ENCODE assay signal across 1 cellular context in the genomic region with DNA sequence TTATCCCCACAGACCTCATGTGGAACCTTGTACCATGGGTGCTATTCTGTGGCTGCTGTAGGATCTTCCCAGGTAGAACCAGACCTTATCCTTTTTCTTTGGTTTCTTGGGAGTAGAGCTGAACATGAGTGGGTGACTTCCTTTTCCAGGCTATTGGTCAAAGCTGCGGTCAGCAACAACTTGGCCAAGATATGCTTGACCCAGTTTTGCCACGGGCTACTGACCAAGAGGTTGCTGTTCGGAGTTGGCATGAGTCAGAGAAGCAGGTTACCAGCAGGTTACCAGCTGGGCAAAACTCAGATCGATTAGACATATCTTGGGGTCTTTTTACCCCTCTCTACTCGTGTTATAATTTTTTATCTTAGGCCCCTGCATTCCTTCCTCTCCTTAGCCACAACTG.
TF ChIP-seq lines count a peak whose summit lies in the region.

No MANE protein-coding gene starts in this region.

TF ChIP-seq in H1, 55 proteins besides CTCF, POLR2A, EP300 and RAD21:
- TF ChIP-seq GTF2F1 (IDR thresholded peaks at IDR 0.05; ENCODE audit: borderline replicate concordance, low read depth, low read length), result no peak
- TF ChIP-seq EGR1 (IDR thresholded peaks at IDR 0.05; ENCODE audit: borderline replicate concordance, low read depth, low read length), result no peak
- TF ChIP-seq, protein P1, sequence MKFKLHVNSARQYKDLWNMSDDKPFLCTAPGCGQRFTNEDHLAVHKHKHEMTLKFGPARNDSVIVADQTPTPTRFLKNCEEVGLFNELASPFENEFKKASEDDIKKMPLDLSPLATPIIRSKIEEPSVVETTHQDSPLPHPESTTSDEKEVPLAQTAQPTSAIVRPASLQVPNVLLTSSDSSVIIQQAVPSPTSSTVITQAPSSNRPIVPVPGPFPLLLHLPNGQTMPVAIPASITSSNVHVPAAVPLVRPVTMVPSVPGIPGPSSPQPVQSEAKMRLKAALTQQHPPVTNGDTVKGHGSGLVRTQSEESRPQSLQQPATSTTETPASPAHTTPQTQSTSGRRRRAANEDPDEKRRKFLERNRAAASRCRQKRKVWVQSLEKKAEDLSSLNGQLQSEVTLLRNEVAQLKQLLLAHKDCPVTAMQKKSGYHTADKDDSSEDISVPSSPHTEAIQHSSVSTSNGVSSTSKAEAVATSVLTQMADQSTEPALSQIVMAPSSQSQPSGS (IDR thresholded peaks at IDR 0.05; ENCODE audit: low read length), result no peak
- TF ChIP-seq, protein P2, sequence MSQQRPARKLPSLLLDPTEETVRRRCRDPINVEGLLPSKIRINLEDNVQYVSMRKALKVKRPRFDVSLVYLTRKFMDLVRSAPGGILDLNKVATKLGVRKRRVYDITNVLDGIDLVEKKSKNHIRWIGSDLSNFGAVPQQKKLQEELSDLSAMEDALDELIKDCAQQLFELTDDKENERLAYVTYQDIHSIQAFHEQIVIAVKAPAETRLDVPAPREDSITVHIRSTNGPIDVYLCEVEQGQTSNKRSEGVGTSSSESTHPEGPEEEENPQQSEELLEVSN (IDR thresholded peaks at IDR 0.05), result no peak
- TF ChIP-seq CTBP2 (IDR thresholded peaks at IDR 0.05; ENCODE audit: borderline replicate concordance, insufficient read depth, insufficient read length, low read length), result no peak
- no peak for TF ChIP-seq USF2 (IDR thresholded peaks at IDR 0.05; ENCODE audit: low read length)
- no peak for TF ChIP-seq FOSL1 (IDR thresholded peaks at IDR 0.05; ENCODE audit: insufficient read depth, low read depth, low read length)
- TF ChIP-seq SUZ12 (IDR thresholded peaks at IDR 0.05; ENCODE audit: low read length), result no peak
- no peak for TF ChIP-seq JUN (IDR thresholded peaks at IDR 0.05; ENCODE audit: low read depth, low read length)
- TF ChIP-seq SAP30 (IDR thresholded peaks at IDR 0.05; ENCODE audit: insufficient read depth, insufficient replicate concordance, low read length), result no peak
